Comparison of ENCODE assay signal across 2 cellular contexts in the genomic region with DNA sequence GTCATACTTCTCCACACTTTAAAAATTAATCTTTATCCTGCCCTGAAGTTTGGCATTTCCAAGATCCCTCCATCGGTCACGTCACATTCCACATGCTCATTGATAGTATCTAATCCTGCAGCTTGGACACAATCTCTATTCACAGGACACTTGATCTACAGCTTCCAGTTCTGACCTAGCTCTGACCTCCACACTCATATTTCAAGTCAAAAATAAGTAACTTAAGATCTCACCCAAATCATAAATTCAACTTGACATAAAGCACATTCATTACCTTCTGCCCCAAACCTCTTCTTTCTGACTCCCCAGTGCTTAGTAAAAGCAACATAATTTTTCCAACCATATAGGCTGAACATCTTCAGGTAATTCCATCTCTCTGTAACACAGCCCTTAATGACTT.
TF ChIP-seq lines count a peak whose summit lies in the region.

No MANE protein-coding gene starts in this region.

TF ChIP-seq in HEK293, 187 proteins besides CTCF, POLR2A, EP300 and RAD21 (continued from another document):
- TF ChIP-seq, protein P1, sequence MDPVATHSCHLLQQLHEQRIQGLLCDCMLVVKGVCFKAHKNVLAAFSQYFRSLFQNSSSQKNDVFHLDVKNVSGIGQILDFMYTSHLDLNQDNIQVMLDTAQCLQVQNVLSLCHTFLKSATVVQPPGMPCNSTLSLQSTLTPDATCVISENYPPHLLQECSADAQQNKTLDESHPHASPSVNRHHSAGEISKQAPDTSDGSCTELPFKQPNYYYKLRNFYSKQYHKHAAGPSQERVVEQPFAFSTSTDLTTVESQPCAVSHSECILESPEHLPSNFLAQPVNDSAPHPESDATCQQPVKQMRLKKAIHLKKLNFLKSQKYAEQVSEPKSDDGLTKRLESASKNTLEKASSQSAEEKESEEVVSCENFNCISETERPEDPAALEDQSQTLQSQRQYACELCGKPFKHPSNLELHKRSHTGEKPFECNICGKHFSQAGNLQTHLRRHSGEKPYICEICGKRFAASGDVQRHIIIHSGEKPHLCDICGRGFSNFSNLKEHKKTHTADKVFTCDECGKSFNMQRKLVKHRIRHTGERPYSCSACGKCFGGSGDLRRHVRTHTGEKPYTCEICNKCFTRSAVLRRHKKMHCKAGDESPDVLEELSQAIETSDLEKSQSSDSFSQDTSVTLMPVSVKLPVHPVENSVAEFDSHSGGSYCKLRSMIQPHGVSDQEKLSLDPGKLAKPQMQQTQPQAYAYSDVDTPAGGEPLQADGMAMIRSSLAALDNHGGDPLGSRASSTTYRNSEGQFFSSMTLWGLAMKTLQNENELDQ (tag by site-specific recombination; IDR thresholded peaks at IDR 0.05; ENCODE audit: low read depth) = no peak
- TF ChIP-seq, protein P2, sequence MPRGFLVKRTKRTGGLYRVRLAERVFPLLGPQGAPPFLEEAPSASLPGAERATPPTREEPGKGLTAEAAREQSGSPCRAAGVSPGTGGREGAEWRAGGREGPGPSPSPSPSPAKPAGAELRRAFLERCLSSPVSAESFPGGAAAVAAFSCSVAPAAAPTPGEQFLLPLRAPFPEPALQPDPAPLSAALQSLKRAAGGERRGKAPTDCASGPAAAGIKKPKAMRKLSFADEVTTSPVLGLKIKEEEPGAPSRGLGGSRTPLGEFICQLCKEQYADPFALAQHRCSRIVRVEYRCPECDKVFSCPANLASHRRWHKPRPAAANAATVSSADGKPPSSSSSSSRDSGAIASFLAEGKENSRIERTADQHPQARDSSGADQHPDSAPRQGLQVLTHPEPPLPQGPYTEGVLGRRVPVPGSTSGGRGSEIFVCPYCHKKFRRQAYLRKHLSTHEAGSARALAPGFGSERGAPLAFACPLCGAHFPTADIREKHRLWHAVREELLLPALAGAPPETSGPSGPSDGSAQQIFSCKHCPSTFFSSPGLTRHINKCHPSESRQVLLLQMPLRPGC (tag by site-specific recombination; IDR thresholded peaks at IDR 0.05) = no peak
- no peak for TF ChIP-seq ZNF221 (tag by site-specific recombination; IDR thresholded peaks at IDR 0.05; ENCODE audit: borderline replicate concordance)
- TF ChIP-seq ZNF792 (tag by site-specific recombination; IDR thresholded peaks at IDR 0.05) = no peak
- no peak for TF ChIP-seq ZNF510 (tag by site-specific recombination; IDR thresholded peaks at IDR 0.05; ENCODE audit: insufficient replicate concordance)
- TF ChIP-seq, protein P3, sequence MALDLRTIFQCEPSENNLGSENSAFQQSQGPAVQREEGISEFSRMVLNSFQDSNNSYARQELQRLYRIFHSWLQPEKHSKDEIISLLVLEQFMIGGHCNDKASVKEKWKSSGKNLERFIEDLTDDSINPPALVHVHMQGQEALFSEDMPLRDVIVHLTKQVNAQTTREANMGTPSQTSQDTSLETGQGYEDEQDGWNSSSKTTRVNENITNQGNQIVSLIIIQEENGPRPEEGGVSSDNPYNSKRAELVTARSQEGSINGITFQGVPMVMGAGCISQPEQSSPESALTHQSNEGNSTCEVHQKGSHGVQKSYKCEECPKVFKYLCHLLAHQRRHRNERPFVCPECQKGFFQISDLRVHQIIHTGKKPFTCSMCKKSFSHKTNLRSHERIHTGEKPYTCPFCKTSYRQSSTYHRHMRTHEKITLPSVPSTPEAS (tag by site-specific recombination; IDR thresholded peaks at IDR 0.05) = no peak
- no peak for TF ChIP-seq ZNF140 (tag by site-specific recombination; IDR thresholded peaks at IDR 0.05)

TF ChIP-seq in K562, 482 proteins besides CTCF, POLR2A, EP300 and RAD21 (continued from another document):
- TF ChIP-seq ZFP36 (IDR thresholded peaks at IDR 0.05; ENCODE audit: low read depth, low read length, partially characterized antibody) (no peak), NONO (IDR thresholded peaks at IDR 0.05; ENCODE audit: low read depth in 2 of 2, low read length in 1 of 2) (no peak), MEIS2 (IDR thresholded peaks at IDR 0.05; ENCODE audit: partially characterized antibody) (peak; percentile 60)
- TF ChIP-seq, protein P4, sequence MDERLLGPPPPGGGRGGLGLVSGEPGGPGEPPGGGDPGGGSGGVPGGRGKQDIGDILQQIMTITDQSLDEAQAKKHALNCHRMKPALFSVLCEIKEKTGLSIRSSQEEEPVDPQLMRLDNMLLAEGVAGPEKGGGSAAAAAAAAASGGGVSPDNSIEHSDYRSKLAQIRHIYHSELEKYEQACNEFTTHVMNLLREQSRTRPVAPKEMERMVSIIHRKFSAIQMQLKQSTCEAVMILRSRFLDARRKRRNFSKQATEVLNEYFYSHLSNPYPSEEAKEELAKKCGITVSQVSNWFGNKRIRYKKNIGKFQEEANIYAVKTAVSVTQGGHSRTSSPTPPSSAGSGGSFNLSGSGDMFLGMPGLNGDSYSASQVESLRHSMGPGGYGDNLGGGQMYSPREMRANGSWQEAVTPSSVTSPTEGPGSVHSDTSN (CRISPR knock-in tag; IDR thresholded peaks at IDR 0.05; ENCODE audit: low read depth) = no peak
- TF ChIP-seq, protein P4 (tag; conservative IDR thresholded peaks at IDR 0.05; ENCODE audit: low read depth) = peak; percentile 86
